Comparison of ENCODE assay signal across 16 cellular contexts in genomic region chr1:213977909-213978308, GRCh38. TPM values are rescaled to one million over a fixed set of nuclear protein-coding genes. Genes with fewer than 3 reads are reported as not detected.
DNase-seq lines count a peak whose midpoint lies in the region; ATAC-seq and TF ChIP-seq lines count a peak whose summit lies in the region.
"Had no signal": no experiment of that assay in that cellular context is flagged by ENCODE, and none has a peak within 500 bp of the region (broad histone marks: within the 10 kb centered on the region; RNA-seq: fewer than 3 reads in every experiment).

No MANE protein-coding gene starts in this region.

- H3K4me2 ChIP-seq in GM23338 (peak overlapping the region; percentile 100), PC-3 (ENCODE audit: low read length) (no peak overlapping the region)

- peaks cover 51% of the 10 kb centered on the region for H3K4me1 ChIP-seq in GM23338 (ENCODE audit: insufficient read depth)
- H3K4me1 ChIP-seq in right lobe of liver, result peaks cover 0 to 49% (median 11%) of the 10 kb centered on the region in 4 donors
- H3K4me1 ChIP-seq in PC-3 (ENCODE audit: insufficient read depth, low read length), result peaks cover 8% of the 10 kb centered on the region; the same call in 1 of the 2 replicates

- peak overlapping the region; percentile 82; the same call in 1 of the 2 replicates for H3K4me3 ChIP-seq in GM23338
- no peak overlapping the region for H3K4me3 ChIP-seq in right lobe of liver
- H3K4me3 ChIP-seq in PC-3 (ENCODE audit: low read length), result no peak overlapping the region

- 21% methylated on average over 3 of the region's 3 CpGs for WGBS in right lobe of liver (ENCODE audit: insufficient coverage, low coverage, low lambda C conversion rate, missing lambda C conversion rate)

- H3K36me3 ChIP-seq in GM23338 (ENCODE audit: insufficient read depth) (no peaks in the 10 kb centered on the region), right lobe of liver (no peaks in the 10 kb centered on the region), PC-3 (ENCODE audit: low read depth, low read length) (no peaks in the 10 kb centered on the region)
- H3K36me3 ChIP-seq: BE2C had no signal

- no peaks in the 10 kb centered on the region for H3K79me2 ChIP-seq in GM23338 (replicated peaks; ENCODE audit: insufficient read depth)
- H3K79me2 ChIP-seq in PC-3 (ENCODE audit: low read length), result no peaks in the 10 kb centered on the region

- CTCF ChIA-PET in PC-3 (lab: Charles Lee), result no interaction called here

- H3K9me2 ChIP-seq in GM23338 (ENCODE audit: insufficient read depth) (no peaks in the 10 kb centered on the region), PC-3 (replicated peaks; ENCODE audit: low read length) (no peaks in the 10 kb centered on the region)

- no peak overlapping the region for H3K9ac ChIP-seq in PC-3 (ENCODE audit: low read length)

- no peak overlapping the region for H3K27ac Mint-ChIP-seq in GM23338
- H3K27ac Mint-ChIP-seq in activated T-helper 1 cell treated with anti-CD3 and anti-CD28 coated beads, Interleukin-12 subunit alpha, Interleukin-12 subunit beta, Interleukin-2, Interleukin-4 antibody, amounts not matched to agents 30 ng/mL and 10 ng/mL and 1 ng/mL, durations not matched to agents 14 hours and 24 hours and 36 hours, result peak overlapping the region; percentile 37
- H3K27ac Mint-ChIP-seq: CD4-positive, CD25-positive, alpha-beta regulatory T cell; IgD-negative memory B cell had no signal

- no peak overlapping the region for H3K27ac ChIP-seq in GM23338 (ENCODE audit: low read depth)
- H3K27ac ChIP-seq in right lobe of liver, result peak overlapping the region; percentile 73 to 99 (median 81)
- no peak overlapping the region for H3K27ac ChIP-seq in PC-3 (ENCODE audit: low read length)

- ATAC-seq in GM23338, result no peak
- ATAC-seq in right lobe of liver, result no peak
- no peak for ATAC-seq in PC-3
- ATAC-seq in GM19467 (IDR thresholded peaks at IDR 0.05; ENCODE audit: unreplicated experiment), result no peak
- ATAC-seq: HCT116 had no signal

- no TSS peak for BruUV-seq in PC-3 (replicated peaks; lab: Mats Ljungman, UMichigan)

- no peak overlapping the region for H3K4me3 Mint-ChIP-seq in GM23338
- H3K4me3 Mint-ChIP-seq in activated T-helper 1 cell treated with anti-CD3 and anti-CD28 coated beads, Interleukin-12 subunit alpha, Interleukin-12 subunit beta, Interleukin-2, Interleukin-4 antibody, amounts not matched to agents 30 ng/mL and 10 ng/mL and 1 ng/mL, durations not matched to agents 14 hours and 24 hours and 36 hours, result no peak overlapping the region
- H3K4me3 Mint-ChIP-seq: CD4-positive, CD25-positive, alpha-beta regulatory T cell; CD8-positive, alpha-beta memory T cell; IgD-negative memory B cell had no signal

- no peak for TF ChIP-seq POLR2A in right lobe of liver (IDR thresholded peaks at IDR 0.05)

- intact Hi-C loops in activated T-helper 1 cell treated with anti-CD3 and anti-CD28 coated beads, Interleukin-12 subunit alpha, Interleukin-12 subunit beta, Interleukin-2, Interleukin-4 antibody, amounts not matched to agents 30 ng/mL and 10 ng/mL and 1 ng/mL, durations not matched to agents 14 hours and 24 hours and 36 hours (cut with micrococcal nuclease), result no loop called here
- intact Hi-C loops in right lobe of liver (cut with DNase I), result no loop called here
- intact Hi-C loops in PC-3 (cut with micrococcal nuclease), result no loop called here

- peaks cover 52% of the 10 kb centered on the region for H3K4me1 Mint-ChIP-seq in GM23338
- H3K4me1 Mint-ChIP-seq in activated T-helper 1 cell treated with anti-CD3 and anti-CD28 coated beads, Interleukin-12 subunit alpha, Interleukin-12 subunit beta, Interleukin-2, Interleukin-4 antibody, amounts not matched to agents 30 ng/mL and 10 ng/mL and 1 ng/mL, durations not matched to agents 14 hours and 24 hours and 36 hours (ENCODE audit: low read depth), result no peaks in the 10 kb centered on the region
- H3K4me1 Mint-ChIP-seq: CD8-positive, alpha-beta memory T cell had no signal

- H4K20me1 ChIP-seq in GM23338 (replicated peaks; ENCODE audit: insufficient read depth), result peaks cover 13% of the 10 kb centered on the region
- no peaks in the 10 kb centered on the region for H4K20me1 ChIP-seq in PC-3 (ENCODE audit: low read length)

- DNase-seq in GM23338 (ENCODE audit: low spot score), result no peak
- no peak for DNase-seq in activated T-helper 1 cell treated with anti-CD3 and anti-CD28 coated beads, Interleukin-12 subunit alpha, Interleukin-12 subunit beta, Interleukin-2, Interleukin-4 antibody, amounts not matched to agents 30 ng/mL and 10 ng/mL and 1 ng/mL, durations not matched to agents 14 hours and 24 hours and 36 hours (ENCODE audit: low spot score)
- DNase-seq in right lobe of liver, result no peak
- DNase-seq in NCI-H1105 (lab: John Stamatoyannopoulos, UW), result no peak
- no peak for DNase-seq in PC-3
- DNase-seq: BE2C; C1 segment of cervical spinal cord; CD4-positive, CD25-positive, alpha-beta regulatory T cell; CD8-positive, alpha-beta memory T cell; COR-L47; GOT3; H7 had no signal

- no peaks in the 10 kb centered on the region for H3K9me3 Mint-ChIP-seq in GM23338
- no peaks in the 10 kb centered on the region for H3K9me3 Mint-ChIP-seq in activated T-helper 1 cell treated with anti-CD3 and anti-CD28 coated beads, Interleukin-12 subunit alpha, Interleukin-12 subunit beta, Interleukin-2, Interleukin-4 antibody, amounts not matched to agents 30 ng/mL and 10 ng/mL and 1 ng/mL, durations not matched to agents 14 hours and 24 hours and 36 hours

- H2AFZ ChIP-seq in GM23338 (no peak overlapping the region), PC-3 (ENCODE audit: low read length) (no peak overlapping the region)

- H3K27me3 ChIP-seq in GM23338 (ENCODE audit: insufficient read depth) (peaks cover 78% of the 10 kb centered on the region), right lobe of liver (no peaks in the 10 kb centered on the region), PC-3 (ENCODE audit: low read length) (peaks cover 65% of the 10 kb centered on the region)
- H3K27me3 ChIP-seq: BE2C had no signal

- H3K9me3 ChIP-seq in right lobe of liver (no peaks in the 10 kb centered on the region), PC-3 (ENCODE audit: low read length) (no peaks in the 10 kb centered on the region)
- H3K9me3 ChIP-seq: BE2C had no signal

- TF ChIP-seq CTCF in GM23338 (conservative IDR thresholded peaks at IDR 0.05; ENCODE audit: low read depth in 2 of 2) (no peak), right lobe of liver (IDR thresholded peaks at IDR 0.05) (no peak), PC-3 (conservative IDR thresholded peaks at IDR 0.05; ENCODE audit: low read depth, low read length) (no peak)

- H3K27me3 Mint-ChIP-seq in GM23338 (ENCODE audit: insufficient read depth, low read depth, poor library complexity), result peaks cover 70% of the 10 kb centered on the region
- peaks cover 65% of the 10 kb centered on the region for H3K27me3 Mint-ChIP-seq in activated T-helper 1 cell treated with anti-CD3 and anti-CD28 coated beads, Interleukin-12 subunit alpha, Interleukin-12 subunit beta, Interleukin-2, Interleukin-4 antibody, amounts not matched to agents 30 ng/mL and 10 ng/mL and 1 ng/mL, durations not matched to agents 14 hours and 24 hours and 36 hours (ENCODE audit: insufficient read depth)

- POLR2A ChIA-PET in PC-3 (lab: Charles Lee; ENCODE audit: unreplicated experiment), result interaction anchor here (0.7 kb wide), 1 partner anchor 24 kb away, joined by 4 read pairs; no protein-coding TSS in a partner anchor

- no peaks in the 10 kb centered on the region for H3F3A ChIP-seq in GM23338 (replicated peaks; ENCODE audit: low read depth)
- no peaks in the 10 kb centered on the region for H3F3A ChIP-seq in PC-3 (ENCODE audit: low read length, unreplicated experiment)

- H3K36me3 Mint-ChIP-seq in GM23338 (ENCODE audit: low read depth), result no peaks in the 10 kb centered on the region
- H3K36me3 Mint-ChIP-seq in activated T-helper 1 cell treated with anti-CD3 and anti-CD28 coated beads, Interleukin-12 subunit alpha, Interleukin-12 subunit beta, Interleukin-2, Interleukin-4 antibody, amounts not matched to agents 30 ng/mL and 10 ng/mL and 1 ng/mL, durations not matched to agents 14 hours and 24 hours and 36 hours (ENCODE audit: low read depth), result no peaks in the 10 kb centered on the region
- H3K36me3 Mint-ChIP-seq: CD4-positive, CD25-positive, alpha-beta regulatory T cell; CD8-positive, alpha-beta memory T cell had no signal

TF ChIP-seq in GM23338, 12 proteins besides CTCF, POLR2A, EP300 and RAD21 (continues in another document):
- TF ChIP-seq NANOG (IDR thresholded peaks at IDR 0.05; ENCODE audit: borderline replicate concordance) (no peak), ZNF114 (CRISPR knock-in tag; IDR thresholded peaks at IDR 0.05) (no peak), STAT1 (IDR thresholded peaks at IDR 0.05; ENCODE audit: unreplicated experiment) (no peak), EZH2 (IDR thresholded peaks at IDR 0.05; ENCODE audit: low read depth, unreplicated experiment) (no peak), ETS1 (IDR thresholded peaks at IDR 0.05) (no peak)

RNA-seq across cellular contexts. Expression of gene PROX1, which starts 9.9 kb away (rescaled TPM):
- total RNA-seq in GM23338 (2014; rRNA removed; shearing (Covaris generic)), result 0.39 and 0.49 TPM in 2 replicates
- 0.66 and 0.92 TPM in 2 replicates for polyA plus RNA-seq in GM23338 (2016; fragmentation: Nextera tagmentation; extraction: Ambion mirVana)
- not detected in 2 replicates for total RNA-seq in activated T-helper 1 cell treated with anti-CD3 and anti-CD28 coated beads, Interleukin-12 subunit alpha, Interleukin-12 subunit beta, Interleukin-2, Interleukin-4 antibody, amounts not matched to agents 30 ng/mL and 10 ng/mL and 1 ng/mL, durations not matched to agents 14 hours and 24 hours and 36 hours
- total RNA-seq in right lobe of liver, result 100 to 1,000 TPM in 4 of 6 experiments, 10 to 100 TPM in 2; 79.6 to 186 (median 164) TPM
- 0.12 TPM in 1 of 2 replicates, not detected in the other for total RNA-seq in PC-3 (2014; rRNA removed)
- total RNA-seq: A172; CD4-positive, CD25-positive, alpha-beta regulatory T cell; CD8-positive, alpha-beta memory T cell had no signal
- polyA plus RNA-seq: CD4-positive, CD25-positive, alpha-beta regulatory T cell; CD8-positive, alpha-beta memory T cell had no signal

Comparison
In these comparisons a context has a peak if more than half of its experiments do, and no peak if none do; other contexts are left out.
1. H3K27ac ChIP-seq: peak in right lobe of liver (3 of 3); none in GM23338 (single experiment) and PC-3 (single experiment).
2. RNA of gene PROX1, which starts 9.9 kb away (total RNA-seq): 79.6 to 186 TPM in right lobe of liver; 0.39 to 0.49 TPM in GM23338, not detected in activated T-helper 1 cell treated with anti-CD3 and anti-CD28 coated beads, Interleukin-12 subunit alpha, Interleukin-12 subunit beta, Interleukin-2, Interleukin-4 antibody, amounts not matched to agents 30 ng/mL and 10 ng/mL and 1 ng/mL, durations not matched to agents 14 hours and 24 hours and 36 hours and 0.12 TPM in PC-3; every median in the first group is over 10 times any median in the second.